Comparison of ENCODE assay signal across 11 cellular contexts in the genomic region with DNA sequence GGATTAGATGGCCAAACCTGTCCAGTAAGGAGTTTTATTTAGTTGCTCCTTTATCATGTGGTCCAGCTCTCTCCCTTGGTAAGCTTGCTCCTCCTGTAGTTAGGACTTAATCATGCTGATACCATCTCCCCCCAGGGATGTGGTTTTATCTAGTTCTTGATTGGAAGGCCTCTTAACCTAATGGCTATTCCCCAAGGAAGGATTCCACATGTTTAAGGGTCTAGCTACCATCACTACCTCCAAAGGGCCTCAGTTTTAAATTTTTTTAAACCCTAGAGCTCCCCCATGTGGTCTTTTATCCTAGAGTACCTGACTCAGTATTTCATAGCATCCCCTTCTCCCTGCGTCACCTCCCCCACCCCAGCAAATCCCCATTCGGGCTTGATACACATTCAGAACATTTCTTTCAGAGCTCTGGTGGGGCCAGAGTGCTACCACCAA. TPM values are rescaled to one million over a fixed set of nuclear protein-coding genes. Genes with fewer than 3 reads are reported as not detected.
DNase-seq lines count a peak whose midpoint lies in the region; ATAC-seq and TF ChIP-seq lines count a peak whose summit lies in the region.
"Had no signal": no experiment of that assay in that cellular context is flagged by ENCODE, and none has a peak within 500 bp of the region (broad histone marks: within the 10 kb centered on the region; RNA-seq: fewer than 3 reads in every experiment).

No MANE protein-coding gene starts in this region.

- no peak overlapping the region for H3K4me3 ChIP-seq in CD8-positive, alpha-beta memory T cell (ENCODE audit: low read length)
- H3K4me3 ChIP-seq: HAP-1 had no signal

- POLR2A ChIA-PET in CD8-positive, alpha-beta memory T cell (lab: Charles Lee): interaction anchor here (0.8 to 1.7 kb wide), 3 partner anchors 13 to 22 kb away, joined by 3 to 4 read pairs (median 3); no protein-coding TSS in a partner anchor

- no peaks in the 10 kb centered on the region for H3K27me3 ChIP-seq in CD8-positive, alpha-beta memory T cell (ENCODE audit: insufficient read depth, low read length, poor library complexity, severe bottlenecking)

- DNase-seq in CD8-positive, alpha-beta memory T cell: peak in 1 of 5 donors; percentile 10
- DNase-seq in HFFc6 (no peak), left lobe of liver (ENCODE audit: low spot score) (no peak), GM19240 (ENCODE audit: insufficient read length, low spot score) (no peak), NCI-H1048 (lab: John Stamatoyannopoulos, UW) (no peak), NCI-H1092 (lab: John Stamatoyannopoulos, UW) (no peak)
- DNase-seq: left cardiac atrium had no signal

- no peaks in the 10 kb centered on the region for H3K27me3 Mint-ChIP-seq in CD8-positive, alpha-beta memory T cell
- peaks cover 23% of the 10 kb centered on the region for H3K27me3 Mint-ChIP-seq in HFFc6 (ENCODE audit: insufficient read depth)
- no peaks in the 10 kb centered on the region for H3K27me3 Mint-ChIP-seq in activated naive CD8-positive, alpha-beta T cell

- no peak overlapping the region for H3K27ac ChIP-seq in CD8-positive, alpha-beta memory T cell (ENCODE audit: low read depth, low read length)

- H3K36me3 ChIP-seq in CD8-positive, alpha-beta memory T cell (ENCODE audit: insufficient read depth, low read length): peaks cover 79% of the 10 kb centered on the region

- no peak overlapping the region for H3K4me3 Mint-ChIP-seq in CD8-positive, alpha-beta memory T cell
- peak overlapping the region; percentile 11; the same call in 1 of the 2 replicates for H3K4me3 Mint-ChIP-seq in HFFc6
- no peak overlapping the region for H3K4me3 Mint-ChIP-seq in activated naive CD8-positive, alpha-beta T cell

- no peaks in the 10 kb centered on the region for H3K9me3 ChIP-seq in CD8-positive, alpha-beta memory T cell (ENCODE audit: low read length)
- H3K9me3 ChIP-seq: HAP-1 had no signal

- peaks cover 5% of the 10 kb centered on the region for H3K4me1 ChIP-seq in CD8-positive, alpha-beta memory T cell (ENCODE audit: insufficient read depth, low read length)

- peaks cover 13 to 92% (median 13%) of the 10 kb centered on the region in 3 donors for H3K36me3 Mint-ChIP-seq in CD8-positive, alpha-beta memory T cell
- peaks cover 61% of the 10 kb centered on the region for H3K36me3 Mint-ChIP-seq in HFFc6 (ENCODE audit: low read depth)
- H3K36me3 Mint-ChIP-seq in activated naive CD8-positive, alpha-beta T cell: peaks cover 3% of the 10 kb centered on the region

- TF ChIP-seq CTCF in HFFc6 (IDR thresholded peaks at IDR 0.05): peak; percentile 72

- H3K4me1 Mint-ChIP-seq in CD8-positive, alpha-beta memory T cell: peaks cover 36 to 59% (median 46%) of the 10 kb centered on the region in 3 donors
- H3K4me1 Mint-ChIP-seq in HFFc6 (ENCODE audit: low read depth): peaks cover 87% of the 10 kb centered on the region
- H3K4me1 Mint-ChIP-seq in activated naive CD8-positive, alpha-beta T cell (ENCODE audit: low read depth): peaks cover 45% of the 10 kb centered on the region

- H3K27ac Mint-ChIP-seq in CD8-positive, alpha-beta memory T cell: peak overlapping the region in 7 of 8 donors; percentile 21 to 86 (median 67)
- peak overlapping the region; percentile 72 for H3K27ac Mint-ChIP-seq in HFFc6
- peak overlapping the region; percentile 72 for H3K27ac Mint-ChIP-seq in activated naive CD8-positive, alpha-beta T cell

- CTCF ChIA-PET in CD8-positive, alpha-beta memory T cell (lab: Charles Lee): interaction anchor here (0.7 to 4.7 kb wide), 5 partner anchors 8 to 132 kb away, joined by 3 to 23 read pairs (median 4); a partner anchor contains a TSS

- no peaks in the 10 kb centered on the region for H3K9me3 Mint-ChIP-seq in CD8-positive, alpha-beta memory T cell
- H3K9me3 Mint-ChIP-seq in HFFc6: no peaks in the 10 kb centered on the region
- no peaks in the 10 kb centered on the region for H3K9me3 Mint-ChIP-seq in activated naive CD8-positive, alpha-beta T cell (ENCODE audit: low read depth)

- ATAC-seq in left lobe of liver: peak; percentile 31
- ATAC-seq in HG02623 (IDR thresholded peaks at IDR 0.05; ENCODE audit: unreplicated experiment): no peak

RNA-seq across cellular contexts. Expression of a gene that starts 22.5 kb away (rescaled TPM):
- 10 to 100 TPM; 11.9 TPM for total RNA-seq in CD8-positive, alpha-beta memory T cell
- polyA plus RNA-seq in CD8-positive, alpha-beta memory T cell: 6.9 TPM
- total RNA-seq in HFFc6 (2021; fragmentation: NEBNext Ultra II Directional; extraction: Animal tissue kit (Norgen Biotek cat#: 25700)): 10 to 100 TPM; 21.2 to 26.5 (median 23.5) TPM
- total RNA-seq in left lobe of liver: 1.4 TPM

RNA-seq across cellular contexts. Expression of a gene that starts 24.3 kb away (rescaled TPM):
- 10 to 100 TPM; 62.1 to 65.1 TPM for total RNA-seq in CD8-positive, alpha-beta memory T cell
- 26.3 TPM for polyA plus RNA-seq in CD8-positive, alpha-beta memory T cell
- total RNA-seq in HFFc6 (2021; fragmentation: NEBNext Ultra II Directional; extraction: Animal tissue kit (Norgen Biotek cat#: 25700)): 10 to 100 TPM; 35.1 to 41.7 (median 37.1) TPM
- 22.3 TPM for total RNA-seq in left lobe of liver

RNA-seq across cellular contexts. Expression of a gene that starts 24.9 kb away (rescaled TPM):
- 1,000 to 10,000 TPM in 1 of 2 experiments, 100 to 1,000 TPM in 1; 995 to 1,025 TPM for total RNA-seq in CD8-positive, alpha-beta memory T cell
- 104 TPM for polyA plus RNA-seq in CD8-positive, alpha-beta memory T cell
- total RNA-seq in HFFc6 (2021; fragmentation: NEBNext Ultra II Directional; extraction: Animal tissue kit (Norgen Biotek cat#: 25700)): 100 to 1,000 TPM; 763 to 969 (median 874) TPM
- total RNA-seq in left lobe of liver: 338 TPM

RNA-seq across cellular contexts. Expression of a gene that starts 30.5 kb away (rescaled TPM):
- not detected for total RNA-seq in CD8-positive, alpha-beta memory T cell
- polyA plus RNA-seq in CD8-positive, alpha-beta memory T cell: not detected
- total RNA-seq in HFFc6 (2021; fragmentation: NEBNext Ultra II Directional; extraction: Animal tissue kit (Norgen Biotek cat#: 25700)): not detected
- total RNA-seq in left lobe of liver: not detected
- total RNA-seq: left cardiac atrium, temporal lobe had no signal

RNA-seq across cellular contexts. Expression of a gene that starts 35.3 kb away (rescaled TPM):
- total RNA-seq in CD8-positive, alpha-beta memory T cell: 100 to 1,000 TPM; 234 to 236 TPM
- 602 TPM for polyA plus RNA-seq in CD8-positive, alpha-beta memory T cell
- 100 to 1,000 TPM; 122 to 188 (median 165) TPM for total RNA-seq in HFFc6 (2021; fragmentation: NEBNext Ultra II Directional; extraction: Animal tissue kit (Norgen Biotek cat#: 25700))
- total RNA-seq in left lobe of liver: 69.9 TPM
